9 cellular contexts compared by ENCODE assay signal in the genomic region with DNA sequence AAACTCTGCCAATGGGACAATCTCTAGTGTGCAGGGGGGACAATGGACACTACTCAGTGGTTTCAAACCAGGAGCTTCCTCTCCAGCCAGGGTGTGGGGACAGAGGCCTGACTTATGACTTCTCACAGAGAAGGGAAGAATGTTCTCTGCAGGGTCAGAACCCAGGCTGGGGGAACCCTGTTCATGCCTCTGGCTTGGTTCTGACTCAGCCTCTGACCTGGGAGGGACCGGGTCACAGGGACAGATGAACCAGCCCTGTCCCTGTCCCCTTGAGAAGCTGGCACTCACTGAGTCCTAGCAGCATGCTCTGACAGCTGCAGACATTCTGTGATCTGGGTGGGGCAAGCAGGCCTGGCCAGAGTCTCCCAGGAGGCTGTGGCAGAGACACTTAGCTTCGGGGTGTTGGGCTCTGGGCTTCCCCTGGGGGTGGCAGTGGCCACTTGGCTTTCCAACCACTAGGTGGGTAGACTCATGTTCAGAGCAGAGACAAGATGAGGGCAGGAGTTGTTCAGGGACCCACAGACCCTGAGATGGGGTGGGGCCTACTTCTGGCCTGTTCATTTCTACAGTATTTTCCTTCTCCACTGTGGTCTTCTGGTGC. TPM values are rescaled to one million over a fixed set of nuclear protein-coding genes. Genes with fewer than 3 reads are reported as not detected.
DNase-seq lines count a peak whose midpoint lies in the region; ATAC-seq and TF ChIP-seq lines count a peak whose summit lies in the region.
"Had no signal": no experiment of that assay in that cellular context is flagged by ENCODE, and none has a peak within 500 bp of the region (broad histone marks: within the 10 kb centered on the region; RNA-seq: fewer than 3 reads in every experiment).

No MANE protein-coding gene starts in this region.

- H3K4me3 ChIP-seq in GM12865 (ENCODE audit: low read depth, low read length): no peak overlapping the region
- no peak overlapping the region for H3K4me3 ChIP-seq in right atrium auricular region
- H3K4me3 ChIP-seq in skeletal muscle tissue (ENCODE audit: low read length in 3 of 3): peak overlapping the region in 1 of 3 donors; percentile 41

- peak overlapping the region; percentile 92 for H3K27ac Mint-ChIP-seq in T-helper 17 cell

- no peak for TF ChIP-seq CTCF in GM12865 (IDR thresholded peaks at IDR 0.05; ENCODE audit: insufficient read depth, low read depth, low read length, missing control alignments)
- TF ChIP-seq CTCF in right atrium auricular region (IDR thresholded peaks at IDR 0.05): no peak

- peak overlapping the region; percentile 57 to 59 (median 58) for H3K9ac ChIP-seq in skeletal muscle tissue (ENCODE audit: low read depth in 1 of 3, low read length in 3 of 3)

- H3K9me3 ChIP-seq in T-helper 17 cell (ENCODE audit: control insufficient read depth, low read length, poor library complexity, severe bottlenecking) (no peaks in the 10 kb centered on the region), right atrium auricular region (no peaks in the 10 kb centered on the region), skeletal muscle tissue (ENCODE audit: control insufficient read depth in 3 of 3, low read length in 3 of 3) (no peaks in the 10 kb centered on the region)

- in situ Hi-C loops in G401 (cut with HindIII; ENCODE audit: low sequenced_read_pairs): no loop called here

- no peaks in the 10 kb centered on the region for H3K36me3 Mint-ChIP-seq in T-helper 17 cell (ENCODE audit: low read depth)

- DNase-seq in GM12865 (ENCODE audit: low read depth) (peak; percentile 47), T-helper 17 cell (no peak), right atrium auricular region (ENCODE audit: low spot score) (peak; percentile 66), activated gamma-delta T cell treated with Interleukin-2 at 50 U/mL for 16 hours (no peak), G401 (ENCODE audit: low spot score) (no peak), SK-N-DZ (ENCODE audit: low spot score) (no peak), GF-D8 (lab: John Stamatoyannopoulos, UW) (no peak)
- DNase-seq: HCEC 1CT had no signal

- H3K4me3 Mint-ChIP-seq in T-helper 17 cell: peak overlapping the region; percentile 66

- H3K4me1 Mint-ChIP-seq in T-helper 17 cell: peaks cover 52% of the 10 kb centered on the region

- ATAC-seq in T-helper 17 cell: peak; percentile 76

- H3K27ac ChIP-seq in right atrium auricular region (peak overlapping the region; percentile 60 to 61), skeletal muscle tissue (ENCODE audit: low read depth, low read length) (peak overlapping the region; percentile 82)

- H3K4me1 ChIP-seq in right atrium auricular region: peaks cover 0 to 69% of the 10 kb centered on the region in 2 donors
- H3K4me1 ChIP-seq in skeletal muscle tissue (ENCODE audit: control insufficient read depth in 3 of 3, insufficient read depth in 3 of 3, low read length in 3 of 3): peaks cover 68 to 83% (median 77%) of the 10 kb centered on the region in 3 donors

- H3K27me3 Mint-ChIP-seq in T-helper 17 cell: no peaks in the 10 kb centered on the region

- H3K36me3 ChIP-seq in right atrium auricular region (no peaks in the 10 kb centered on the region), skeletal muscle tissue (ENCODE audit: control insufficient read depth in 3 of 3, insufficient read depth in 3 of 3, low read length in 3 of 3) (no peaks in the 10 kb centered on the region)

- H3K27me3 ChIP-seq in right atrium auricular region (no peaks in the 10 kb centered on the region), skeletal muscle tissue (ENCODE audit: control insufficient read depth in 3 of 3, insufficient read depth in 3 of 3, low read length in 3 of 3) (no peaks in the 10 kb centered on the region)

RNA-seq across cellular contexts. Expression of gene TSPAN15, which starts 13.6 kb away (rescaled TPM):
- total RNA-seq in T-helper 17 cell (10 to 100 TPM; 20.3 to 28.7 TPM), right atrium auricular region (1 to 10 TPM; 6.6 to 7.7 TPM), skeletal muscle tissue (72.0 TPM)
- 10.2 and 14.6 TPM in 2 replicates for total RNA-seq in G401 (2014; rRNA removed; shearing (Covaris generic))
- polyA plus RNA-seq in SK-N-DZ (2014; cell fraction: cytosol; rRNA removed): 13.8 and 19.9 TPM in 2 replicates
- 10.6 and 17.6 TPM in 2 replicates for polyA plus RNA-seq in SK-N-DZ (2014; cell fraction: nucleus; rRNA removed)

RNA-seq across cellular contexts. Expression of gene TACR2, which starts 48.2 kb away (rescaled TPM):
- total RNA-seq in T-helper 17 cell (not detected), right atrium auricular region (under 1 TPM; 0.24 to 0.41 TPM), skeletal muscle tissue (not detected)
- total RNA-seq in G401 (2014; rRNA removed; shearing (Covaris generic)): not detected in 2 replicates
- polyA plus RNA-seq in SK-N-DZ (2014; cell fraction: cytosol; rRNA removed): 0.07 TPM in 1 of 2 replicates, not detected in the other
- polyA plus RNA-seq in SK-N-DZ (2014; cell fraction: nucleus; rRNA removed): not detected in 2 replicates

Comparison
In these comparisons a context has a peak if more than half of its experiments do, and no peak if none do; other contexts are left out.
1. DNase-seq: peak in GM12865 (single experiment) and right atrium auricular region (single experiment); none in T-helper 17 cell (0 of 3), activated gamma-delta T cell treated with Interleukin-2 at 50 U/mL for 16 hours (single experiment), G401 (single experiment), SK-N-DZ (single experiment) and GF-D8 (single experiment).